Comparison of ENCODE assay signal across 12 cellular contexts in genomic region chr6:37279366-37280134, GRCh38. TPM values are rescaled to one million over a fixed set of nuclear protein-coding genes. Genes with fewer than 3 reads are reported as not detected.
DNase-seq lines count a peak whose midpoint lies in the region; ATAC-seq and TF ChIP-seq lines count a peak whose summit lies in the region.
"Had no signal": no experiment of that assay in that cellular context is flagged by ENCODE, and none has a peak within 500 bp of the region (broad histone marks: within the 10 kb centered on the region; RNA-seq: fewer than 3 reads in every experiment).

No MANE protein-coding gene starts in this region.

- CTCF ChIA-PET in activated naive CD4-positive, alpha-beta T cell treated with anti-CD3 and anti-CD28 coated beads, Interleukin-2, amount 10 ng/mL, durations not matched to agents 7 days and 5 days (lab: Charles Lee) = no interaction called here
- CTCF ChIA-PET in activated naive CD4-positive, alpha-beta T cell treated with anti-CD3 and anti-CD28 coated beads for 36 hours (lab: Charles Lee) = interaction anchor here (0.7 kb wide), 1 partner anchor 46 kb away, joined by 3 read pairs; no protein-coding TSS in a partner anchor

- H3K4me3 Mint-ChIP-seq in activated naive CD4-positive, alpha-beta T cell treated with anti-CD3 and anti-CD28 coated beads, Interleukin-2, amount 10 ng/mL, durations not matched to agents 7 days and 5 days = no peak overlapping the region
- H3K4me3 Mint-ChIP-seq in activated naive CD4-positive, alpha-beta T cell treated with anti-CD3 and anti-CD28 coated beads for 36 hours = no peak overlapping the region
- H3K4me3 Mint-ChIP-seq: activated naive CD8-positive, alpha-beta T cell treated with anti-CD3 and anti-CD28 coated beads for 36 hours; stimulated activated effector memory CD8-positive, alpha-beta T cell treated with anti-CD3 and anti-CD28 coated beads, Interleukin-12 subunit alpha, Interleukin-12 subunit beta, amount 100 ng/mL, for 72 hours had no signal

- no peaks in the 10 kb centered on the region for H3K9me3 Mint-ChIP-seq in activated naive CD4-positive, alpha-beta T cell treated with anti-CD3 and anti-CD28 coated beads, Interleukin-2, amount 10 ng/mL, durations not matched to agents 7 days and 5 days
- H3K9me3 Mint-ChIP-seq in activated naive CD4-positive, alpha-beta T cell treated with anti-CD3 and anti-CD28 coated beads for 36 hours = no peaks in the 10 kb centered on the region
- H3K9me3 Mint-ChIP-seq: activated naive CD8-positive, alpha-beta T cell treated with anti-CD3 and anti-CD28 coated beads for 36 hours; stimulated activated effector memory CD8-positive, alpha-beta T cell treated with anti-CD3 and anti-CD28 coated beads, Interleukin-12 subunit alpha, Interleukin-12 subunit beta, amount 100 ng/mL, for 72 hours had no signal

- H3K4me3 ChIP-seq in adipocyte (ENCODE audit: low read length) (no peak overlapping the region), upper lobe of right lung (no peak overlapping the region)

- H3K9me3 ChIP-seq in adipocyte (ENCODE audit: control insufficient read depth, low read length) = no peaks in the 10 kb centered on the region
- H3K9me3 ChIP-seq in upper lobe of right lung = no peaks in the 10 kb centered on the region

- H3K36me3 ChIP-seq in adipocyte (ENCODE audit: control insufficient read depth, insufficient read depth, low read length, severe bottlenecking) = peaks cover 1% of the 10 kb centered on the region
- peaks cover 26% of the 10 kb centered on the region for H3K36me3 ChIP-seq in upper lobe of right lung

- peak overlapping the region; percentile 11 for H3K27ac ChIP-seq in upper lobe of right lung

- H3K36me3 Mint-ChIP-seq in activated naive CD4-positive, alpha-beta T cell treated with anti-CD3 and anti-CD28 coated beads, Interleukin-2, amount 10 ng/mL, durations not matched to agents 7 days and 5 days = peaks cover 60% of the 10 kb centered on the region
- peaks cover 32% of the 10 kb centered on the region for H3K36me3 Mint-ChIP-seq in activated naive CD4-positive, alpha-beta T cell treated with anti-CD3 and anti-CD28 coated beads for 36 hours (ENCODE audit: low read depth)

- H3K27ac Mint-ChIP-seq in activated naive CD4-positive, alpha-beta T cell treated with anti-CD3 and anti-CD28 coated beads, Interleukin-2, amount 10 ng/mL, durations not matched to agents 7 days and 5 days = peak overlapping the region; percentile 31
- H3K27ac Mint-ChIP-seq in activated naive CD4-positive, alpha-beta T cell treated with anti-CD3 and anti-CD28 coated beads for 36 hours = no peak overlapping the region
- H3K27ac Mint-ChIP-seq: activated naive CD8-positive, alpha-beta T cell treated with anti-CD3 and anti-CD28 coated beads for 36 hours; stimulated activated effector memory CD8-positive, alpha-beta T cell treated with anti-CD3 and anti-CD28 coated beads, Interleukin-12 subunit alpha, Interleukin-12 subunit beta, amount 100 ng/mL, for 72 hours had no signal

- H3K9ac ChIP-seq in adipocyte (ENCODE audit: low read length) = no peak overlapping the region

- peaks cover 87% of the 10 kb centered on the region for H3K4me1 Mint-ChIP-seq in activated naive CD4-positive, alpha-beta T cell treated with anti-CD3 and anti-CD28 coated beads, Interleukin-2, amount 10 ng/mL, durations not matched to agents 7 days and 5 days
- H3K4me1 Mint-ChIP-seq in activated naive CD4-positive, alpha-beta T cell treated with anti-CD3 and anti-CD28 coated beads for 36 hours (ENCODE audit: low read depth) = peaks cover 22% of the 10 kb centered on the region

- intact Hi-C loops in activated naive CD4-positive, alpha-beta T cell treated with anti-CD3 and anti-CD28 coated beads for 36 hours (cut with micrococcal nuclease) = no loop called here
- intact Hi-C loops in left cardiac atrium (cut with DNase I) (no loop called here), upper lobe of right lung (cut with DNase I) (no loop called here)

- no peaks in the 10 kb centered on the region for H3K27me3 Mint-ChIP-seq in activated naive CD4-positive, alpha-beta T cell treated with anti-CD3 and anti-CD28 coated beads, Interleukin-2, amount 10 ng/mL, durations not matched to agents 7 days and 5 days
- no peaks in the 10 kb centered on the region for H3K27me3 Mint-ChIP-seq in activated naive CD4-positive, alpha-beta T cell treated with anti-CD3 and anti-CD28 coated beads for 36 hours (ENCODE audit: low read depth)
- H3K27me3 Mint-ChIP-seq: activated naive CD8-positive, alpha-beta T cell treated with anti-CD3 and anti-CD28 coated beads for 36 hours had no signal

- peaks cover 36% of the 10 kb centered on the region for H3K4me1 ChIP-seq in adipocyte (ENCODE audit: control insufficient read depth, insufficient read depth, low read length)
- H3K4me1 ChIP-seq in upper lobe of right lung = peaks cover 10% of the 10 kb centered on the region

- no peaks in the 10 kb centered on the region for H3K27me3 ChIP-seq in adipocyte (replicated peaks; ENCODE audit: control insufficient read depth, insufficient read depth, low read length)
- no peaks in the 10 kb centered on the region for H3K27me3 ChIP-seq in upper lobe of right lung

- DNase-seq in activated naive CD4-positive, alpha-beta T cell treated with anti-CD3 and anti-CD28 coated beads, Interleukin-2, amount 10 ng/mL, durations not matched to agents 7 days and 5 days = no peak
- no peak for DNase-seq in activated naive CD4-positive, alpha-beta T cell treated with anti-CD3 and anti-CD28 coated beads for 36 hours
- DNase-seq in adipocyte (ENCODE audit: low read depth) (peak; percentile 85), left cardiac atrium (no peak), upper lobe of right lung (no peak)
- DNase-seq in activated CD4-positive, alpha-beta T cell treated with anti-CD3 and anti-CD28 coated beads, Interleukin-2, amount 50 U/mL, for 4 hours = no peak
- DNase-seq: activated naive CD8-positive, alpha-beta T cell treated with anti-CD3 and anti-CD28 coated beads for 36 hours; NCI-H1092; small intestine had no signal

- ATAC-seq in left cardiac atrium (peak; percentile 14 to 53), upper lobe of right lung (peak; percentile 63), HG03565 (IDR thresholded peaks at IDR 0.05; ENCODE audit: unreplicated experiment) (no peak), HG02981 (IDR thresholded peaks at IDR 0.05; ENCODE audit: unreplicated experiment) (no peak)
- ATAC-seq: stimulated activated effector memory CD8-positive, alpha-beta T cell treated with anti-CD3 and anti-CD28 coated beads, Interleukin-12 subunit alpha, Interleukin-12 subunit beta, amount 100 ng/mL, for 72 hours had no signal

- TF ChIP-seq CTCF in upper lobe of right lung (IDR thresholded peaks at IDR 0.05) = no peak

RNA-seq across cellular contexts. Expression of gene TMEM217, which starts 21.6 kb away (rescaled TPM):
- under 1 TPM; 0.81 to 0.95 TPM for total RNA-seq in activated naive CD4-positive, alpha-beta T cell treated with anti-CD3 and anti-CD28 coated beads for 36 hours
- total RNA-seq in left cardiac atrium (1 to 10 TPM in 1 of 2 donors, under 1 TPM in 1; 0.62 to 1.9 TPM), upper lobe of right lung (1.8 TPM)

RNA-seq across cellular contexts. Expression of gene TBC1D22B, which starts 22.0 kb away (rescaled TPM):
- 10 to 100 TPM; 13.4 to 15.1 TPM for total RNA-seq in activated naive CD4-positive, alpha-beta T cell treated with anti-CD3 and anti-CD28 coated beads for 36 hours
- 1 to 10 TPM; 6.5 to 8.7 TPM for total RNA-seq in left cardiac atrium
- 12.4 TPM for total RNA-seq in upper lobe of right lung

Comparison
In these comparisons a context has a peak if more than half of its experiments do, and no peak if none do; other contexts are left out.
1. ATAC-seq: peak in left cardiac atrium (2 of 2) and upper lobe of right lung (single experiment); none in HG03565 (single experiment) and HG02981 (single experiment).